8 cellular contexts compared by ENCODE assay signal in genomic region chr1:43366601-43367025, GRCh38. TPM values are rescaled to one million over a fixed set of nuclear protein-coding genes. Genes with fewer than 3 reads are reported as not detected.
DNase-seq lines count a peak whose midpoint lies in the region; ATAC-seq and TF ChIP-seq lines count a peak whose summit lies in the region.

No MANE protein-coding gene starts in this region.

- H3K4me1 Mint-ChIP-seq in IgD-negative memory B cell, result peaks cover 23 to 24% (median 23%) of the 10 kb centered on the region in 3 donors

- no peak for TF ChIP-seq CTCF in AG04450 (IDR thresholded peaks at IDR 0.05; ENCODE audit: low read depth, low read length)
- TF ChIP-seq CTCF in choroid plexus epithelial cell (conservative IDR thresholded peaks at IDR 0.05; ENCODE audit: low read depth, low read length), result no peak
- no peak for TF ChIP-seq CTCF in GM13977 (IDR thresholded peaks at IDR 0.05; ENCODE audit: extremely low read depth, insufficient read depth, missing control alignments)

- peak overlapping the region; percentile 90 to 96 for H3K9ac ChIP-seq in mucosa of rectum (ENCODE audit: low read depth in 1 of 2, low read length in 2 of 2)

- H3K9me3 Mint-ChIP-seq in IgD-negative memory B cell, result no peaks in the 10 kb centered on the region

- no peak for ATAC-seq in HG03108 (IDR thresholded peaks at IDR 0.05; ENCODE audit: unreplicated experiment)
- no peak for ATAC-seq in HG02973 (IDR thresholded peaks at IDR 0.05; ENCODE audit: unreplicated experiment)

- H3K4me3 ChIP-seq in AG04450 (ENCODE audit: low read depth, low read length), result peak overlapping the region; percentile 78
- peak overlapping the region; percentile 82 for H3K4me3 ChIP-seq in choroid plexus epithelial cell (ENCODE audit: low read depth, low read length)
- H3K4me3 ChIP-seq in mucosa of rectum (ENCODE audit: low read length in 2 of 2), result peak overlapping the region; percentile 80 to 86

- no peaks in the 10 kb centered on the region for H3K36me3 Mint-ChIP-seq in IgD-negative memory B cell

- H3K9me3 ChIP-seq in AG04450 (ENCODE audit: control insufficient read depth, insufficient read depth, low read length) (peaks cover 4% of the 10 kb centered on the region; the same call in 1 of the 2 replicates), mucosa of rectum (ENCODE audit: control insufficient read depth in 2 of 2, low read length in 2 of 2) (no peaks in the 10 kb centered on the region)

- H3K27me3 ChIP-seq in AG04450 (ENCODE audit: control insufficient read depth, insufficient read depth, low read length) (no peaks in the 10 kb centered on the region), mucosa of rectum (ENCODE audit: control insufficient read depth in 2 of 2, insufficient read depth in 2 of 2, low read length in 2 of 2) (no peaks in the 10 kb centered on the region)

- peak overlapping the region; percentile 57 for H3K27ac ChIP-seq in AG04450 (ENCODE audit: low read depth, low read length)
- H3K27ac ChIP-seq in mucosa of rectum (ENCODE audit: low read depth in 2 of 2, low read length in 2 of 2), result peak overlapping the region; percentile 98

- CTCF ChIA-PET in AG04450 (lab: Charles Lee), result interaction anchor here (0.6 kb wide), 1 partner anchor 1377 kb away, joined by 3 read pairs; no protein-coding TSS in a partner anchor

- in situ Hi-C loops in GM13977 (cut with MboI; ENCODE audit: low pct_unique_long_range_greater_than_20kb, low sequenced_read_pairs, unreplicated experiment), result loop anchor here (25.0 kb wide), 1 partner anchor 129 kb away; no protein-coding TSS in a partner anchor

- POLR2A ChIA-PET in AG04450 (lab: Yijun Ruan, JAX), result interaction anchor here (0.6 to 2.6 kb wide), 3 partner anchors 9 to 136 kb away, joined by 3 to 25 read pairs (median 3); partner anchors contain the start of gene CDC20

- H3K4me1 ChIP-seq in mucosa of rectum (ENCODE audit: control insufficient read depth in 2 of 2, insufficient read depth in 2 of 2, low read length in 2 of 2), result peaks cover 30 to 46% of the 10 kb centered on the region in 2 donors

- peak overlapping the region; percentile 88 to 95 (median 93) for H3K4me3 Mint-ChIP-seq in IgD-negative memory B cell

- H3K27me3 Mint-ChIP-seq in IgD-negative memory B cell, result no peaks in the 10 kb centered on the region

- peak overlapping the region; percentile 87 to 94 (median 89) for H3K27ac Mint-ChIP-seq in IgD-negative memory B cell

- H3K36me3 ChIP-seq in mucosa of rectum (ENCODE audit: control insufficient read depth in 2 of 2, insufficient read depth in 2 of 2, low read length in 2 of 2), result peaks cover 31 to 38% of the 10 kb centered on the region in 2 donors

- DNase-seq in AG04450 (ENCODE audit: low read depth, low spot score), result no peak
- DNase-seq in choroid plexus epithelial cell (ENCODE audit: low read depth), result no peak
- DNase-seq in activated effector memory CD4-positive, alpha-beta T cell treated with anti-CD3 and anti-CD28 coated beads, Interleukin-2, amount 50 U/mL, for 16 hours, result no peak
- no peak for DNase-seq in GM13977 (ENCODE audit: low spot score)

RNA-seq across cellular contexts. Expression of gene ELOVL1, which starts 1.2 kb away (rescaled TPM):
- polyA plus RNA-seq in AG04450 (2011; rRNA removed) (165 and 167 TPM in 2 replicates), IgD-negative memory B cell (69.6 TPM)
- 90.0 and 97.7 TPM in 2 replicates for polyA minus RNA-seq in AG04450 (2011; rRNA and poly(A)+ RNA removed)

RNA-seq across cellular contexts. Expression of gene CDC20, which starts 7.8 kb away (rescaled TPM):
- polyA plus RNA-seq in AG04450 (2011; rRNA removed), result 22.8 and 27.5 TPM in 2 replicates
- 41.6 and 47.4 TPM in 2 replicates for polyA minus RNA-seq in AG04450 (2011; rRNA and poly(A)+ RNA removed)
- polyA plus RNA-seq in IgD-negative memory B cell, result 0.58 TPM

RNA-seq across cellular contexts. Expression of gene MED8, which starts 23.0 kb away (rescaled TPM):
- polyA plus RNA-seq in AG04450 (2011; rRNA removed), result 59.3 and 63.7 TPM in 2 replicates
- 36.9 and 41.8 TPM in 2 replicates for polyA minus RNA-seq in AG04450 (2011; rRNA and poly(A)+ RNA removed)
- 45.4 TPM for polyA plus RNA-seq in IgD-negative memory B cell

RNA-seq across cellular contexts. Expression of gene SZT2, which starts 23.1 kb away (rescaled TPM):
- polyA plus RNA-seq in AG04450 (2011; rRNA removed) (9.4 and 10.4 TPM in 2 replicates), IgD-negative memory B cell (8.0 TPM)
- polyA minus RNA-seq in AG04450 (2011; rRNA and poly(A)+ RNA removed), result 43.5 and 51.1 TPM in 2 replicates

RNA-seq across cellular contexts. Expression of gene MPL, which starts 29.0 kb away (rescaled TPM):
- not detected in 2 replicates for polyA plus RNA-seq in AG04450 (2011; rRNA removed)
- polyA minus RNA-seq in AG04450 (2011; rRNA and poly(A)+ RNA removed), result not detected in 2 replicates
- not detected for polyA plus RNA-seq in IgD-negative memory B cell

Comparison
In these comparisons a context has a peak if more than half of its experiments do, and no peak if none do; other contexts are left out.
1. RNA of gene CDC20, which starts 7.8 kb away (polyA plus RNA-seq): 22.8 to 27.5 TPM in AG04450; 0.58 TPM in IgD-negative memory B cell (single experiment); every median in the first group is over 10 times any median in the second.
2. Peak in every context shown above with its lines, with median percentiles within 50 percentile points of each other: H3K4me3 ChIP-seq.